Comparison of ENCODE assay signal across 8 cellular contexts in genomic region chr16:27550582-27550920, GRCh38. TPM values are rescaled to one million over a fixed set of nuclear protein-coding genes. Genes with fewer than 3 reads are reported as not detected.
DNase-seq lines count a peak whose midpoint lies in the region; ATAC-seq and TF ChIP-seq lines count a peak whose summit lies in the region.

No MANE protein-coding gene starts in this region.

- H3K27me3 Mint-ChIP-seq in Caco-2 (ENCODE audit: insufficient read depth, unreplicated experiment) = no peaks in the 10 kb centered on the region

- H3K4me3 ChIP-seq in Caco-2 (ENCODE audit: low read depth, low read length) = peak overlapping the region; percentile 64
- H3K4me3 ChIP-seq in PC-3 (ENCODE audit: low read length) = peak overlapping the region; percentile 97
- peak overlapping the region; percentile 65 for H3K4me3 ChIP-seq in ovary

- intact Hi-C loops in Caco-2 (cut with micrococcal nuclease; ENCODE audit: unreplicated experiment) (no loop called here), PC-3 (cut with micrococcal nuclease) (no loop called here), ovary (cut with DNase I) (no loop called here)

- peaks cover 50% of the 10 kb centered on the region for H3K79me2 ChIP-seq in PC-3 (ENCODE audit: low read length)

- WGBS in ovary, 3 donors = 27 to 39% (median 28%) methylated on average over 4 of the region's 4 CpGs

- no peak for TF ChIP-seq EP300 in ovary (IDR thresholded peaks at IDR 0.05)

- peaks cover 26% of the 10 kb centered on the region for H3K4me1 Mint-ChIP-seq in Caco-2 (ENCODE audit: low read depth, unreplicated experiment)

- H4K20me1 ChIP-seq in PC-3 (ENCODE audit: low read length) = peaks cover 7% of the 10 kb centered on the region; the same call in 1 of the 2 replicates

- H3K27me3 ChIP-seq in Caco-2 (replicated peaks; ENCODE audit: control insufficient read depth, insufficient read depth, low read length) (no peaks in the 10 kb centered on the region), PC-3 (ENCODE audit: low read length) (no peaks in the 10 kb centered on the region), ovary (no peaks in the 10 kb centered on the region)

- H3K27ac ChIP-seq in PC-3 (ENCODE audit: low read length) = peak overlapping the region; percentile 12; the same call in 1 of the 2 replicates
- H3K27ac ChIP-seq in epithelial cell of prostate = peak overlapping the region; percentile 22
- peak overlapping the region in 1 of 2 donors; percentile 65 for H3K27ac ChIP-seq in ovary

- H3F3A ChIP-seq in PC-3 (ENCODE audit: low read length, unreplicated experiment) = no peaks in the 10 kb centered on the region

- H3K9me3 ChIP-seq in Caco-2 (no peaks in the 10 kb centered on the region), PC-3 (ENCODE audit: low read length) (no peaks in the 10 kb centered on the region), ovary (no peaks in the 10 kb centered on the region)

- H3K36me3 ChIP-seq in Caco-2 (ENCODE audit: control insufficient read depth, insufficient read depth, low read length) (no peaks in the 10 kb centered on the region), PC-3 (ENCODE audit: low read depth, low read length) (no peaks in the 10 kb centered on the region), ovary (no peaks in the 10 kb centered on the region)

- no peak for DNase-seq in Caco-2
- no peak for DNase-seq in PC-3
- no peak for DNase-seq in epithelial cell of prostate (ENCODE audit: low read depth, low spot score)
- no peak for DNase-seq in ovary
- DNase-seq in stimulated activated CD8-positive, alpha-beta memory T cell treated with anti-CD3 and anti-CD28 coated beads, Interleukin-4, amount 100 ng/mL, for 48 hours = no peak
- no peak for DNase-seq in NCI-H2107 (lab: John Stamatoyannopoulos, UW)
- no peak for DNase-seq in SHP77 (lab: John Stamatoyannopoulos, UW)
- no peak for DNase-seq in middle frontal gyrus (ENCODE audit: extremely low spot score, low spot score)

- H2AFZ ChIP-seq in PC-3 (ENCODE audit: low read length) = peak overlapping the region; percentile 84; the same call in 1 of the 2 replicates

- peak overlapping the region; percentile 98 for H3K4me3 Mint-ChIP-seq in Caco-2 (ENCODE audit: unreplicated experiment)

- no peak for ATAC-seq in PC-3

- peaks cover 8% of the 10 kb centered on the region; the same call in 1 of the 2 replicates for H3K4me1 ChIP-seq in Caco-2
- H3K4me1 ChIP-seq in PC-3 (ENCODE audit: insufficient read depth, low read length) = peaks cover 28% of the 10 kb centered on the region
- peaks cover 16% of the 10 kb centered on the region for H3K4me1 ChIP-seq in ovary (ENCODE audit: insufficient read depth)

- no peaks in the 10 kb centered on the region for H3K9me2 ChIP-seq in PC-3 (replicated peaks; ENCODE audit: low read length)

- peaks cover 34% of the 10 kb centered on the region for H3K36me3 Mint-ChIP-seq in Caco-2 (ENCODE audit: insufficient read depth, unreplicated experiment)

- TF ChIP-seq POLR2A in ovary (IDR thresholded peaks at IDR 0.05) = no peak

- peak overlapping the region; percentile 87 for H3K4me2 ChIP-seq in PC-3 (ENCODE audit: low read length)

- no peak for TF ChIP-seq CTCF in Caco-2 (IDR thresholded peaks at IDR 0.05; ENCODE audit: insufficient read depth in 1 of 2, low read depth in 1 of 2, low read length in 1 of 2, severe bottlenecking in 1 of 2, unreplicated experiment in 1 of 2)
- TF ChIP-seq CTCF in PC-3 (conservative IDR thresholded peaks at IDR 0.05; ENCODE audit: low read depth, low read length) = no peak
- no peak for TF ChIP-seq CTCF in ovary (IDR thresholded peaks at IDR 0.05)

- POLR2A ChIA-PET in Caco-2 (lab: Charles Lee) = no interaction called here
- POLR2A ChIA-PET in PC-3 (lab: Charles Lee; ENCODE audit: unreplicated experiment) = interaction anchor here (1.5 kb wide), 1 partner anchor 28 kb away, joined by 9 read pairs; no protein-coding TSS in a partner anchor

- H3K9ac ChIP-seq in PC-3 (ENCODE audit: low read length) = peak overlapping the region; percentile 80

- H3K27ac Mint-ChIP-seq in Caco-2 (ENCODE audit: unreplicated experiment) = peak overlapping the region; percentile 100

- H3K9me3 Mint-ChIP-seq in Caco-2 (ENCODE audit: unreplicated experiment) = no peaks in the 10 kb centered on the region

- TSS peak; percentile 89 for BruUV-seq in Caco-2 (replicated peaks; lab: Mats Ljungman, UMichigan)
- TSS peak; percentile 84 for BruUV-seq in PC-3 (replicated peaks; lab: Mats Ljungman, UMichigan)

- CTCF ChIA-PET in Caco-2 (lab: Charles Lee) = interaction anchor here (1.0 kb wide), 1 partner anchor 315 kb away, joined by 3 read pairs; no protein-coding TSS in a partner anchor
- CTCF ChIA-PET in PC-3 (lab: Charles Lee) = no interaction called here

RNA-seq across cellular contexts. Expression of gene KATNIP, which starts 0.6 kb away (rescaled TPM):
- total RNA-seq in Caco-2 (2022) = 19.8 and 21.5 TPM in 2 replicates
- total RNA-seq in PC-3 (2014; rRNA removed) = 19.0 and 30.0 TPM in 2 replicates
- 10 to 100 TPM; 11.0 to 32.9 (median 20.5) TPM for total RNA-seq in ovary
- polyA plus RNA-seq in ovary = 10 to 100 TPM in 1 of 2 donors, 1 to 10 TPM in 1; 8.4 to 11.7 TPM

RNA-seq across cellular contexts. Expression of gene GTF3C1, which starts 0.8 kb away (rescaled TPM):
- total RNA-seq in Caco-2 (2022) = 67.7 and 75.2 TPM in 2 replicates
- total RNA-seq in PC-3 (2014; rRNA removed) = 97.5 and 138 TPM in 2 replicates
- total RNA-seq in ovary = 10 to 100 TPM; 50.7 to 71.7 (median 58.0) TPM
- polyA plus RNA-seq in ovary = 10 to 100 TPM; 33.9 to 45.4 TPM
